ENCODE assay signal across 8 cellular contexts in the genomic region with DNA sequence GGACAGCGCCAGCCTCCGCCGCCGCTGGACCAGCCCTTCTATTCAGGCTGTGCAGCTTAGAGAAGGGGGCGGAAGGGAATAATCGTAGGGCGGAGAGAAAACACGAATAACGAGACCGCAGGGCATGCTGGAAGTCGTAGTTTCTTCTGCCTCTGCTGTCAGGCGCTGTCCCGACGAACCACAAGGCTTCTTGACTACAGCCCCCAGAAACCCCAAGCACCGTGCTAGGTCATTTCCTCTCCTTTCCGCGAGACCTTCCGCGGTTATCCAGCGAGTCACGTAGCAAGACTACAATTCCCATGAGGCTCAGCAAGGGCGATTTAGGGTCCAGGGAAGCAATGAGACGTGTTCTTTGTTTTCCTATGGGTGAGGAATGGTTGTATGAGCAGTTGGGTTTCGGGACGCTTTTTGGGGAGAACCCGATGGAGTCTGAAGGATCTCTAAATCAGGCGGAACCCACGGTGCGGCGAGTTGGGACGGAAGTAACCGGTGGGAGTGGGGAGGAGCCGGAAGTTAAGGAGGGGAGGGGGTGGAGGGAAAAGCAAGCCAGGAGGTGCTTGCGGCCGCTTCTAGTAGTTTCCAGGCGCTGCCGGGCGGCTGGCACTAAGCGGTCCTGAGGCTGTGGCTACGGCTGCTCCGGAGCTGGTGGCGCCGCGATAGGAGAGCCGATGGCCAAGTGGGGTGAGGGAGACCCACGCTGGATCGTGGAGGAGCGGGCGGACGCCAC. TPM values are rescaled to one million over a fixed set of nuclear protein-coding genes. Genes with fewer than 3 reads are reported as not detected.
DNase-seq lines count a peak whose midpoint lies in the region; ATAC-seq, FAIRE-seq and TF ChIP-seq lines count a peak whose summit lies in the region.

A gene (plus strand): TSS at position 572 of the 727 bp plus-strand sequence. CDS start 97 bp downstream, at position 669.
A gene (minus strand): TSS at position 80 of the 727 bp plus-strand sequence. CDS start 3,499 bp downstream, outside the sequence.

- no peaks in the 10 kb centered on the region for H3K27me3 ChIP-seq in right atrium auricular region
- no peaks in the 10 kb centered on the region for H3K27me3 ChIP-seq in psoas muscle (ENCODE audit: insufficient read depth in 3 of 3, low read length in 2 of 3)

- TF ChIP-seq CTCF in right atrium auricular region (IDR thresholded peaks at IDR 0.05) (no peak), psoas muscle (IDR thresholded peaks at IDR 0.05) (no peak)

- DNase-seq in NCI-H187 (lab: John Stamatoyannopoulos, UW) (peak; percentile 98 to 100), T-helper 2 cell (peak; percentile 69 to 100 (median 92)), right atrium auricular region (ENCODE audit: low spot score) (peak; percentile 97), psoas muscle (peak; percentile 93 to 96), urothelium cell line (ENCODE audit: low spot score) (peak; percentile 95)

- H3K36me3 ChIP-seq in right atrium auricular region, result peaks cover 38% of the 10 kb centered on the region
- H3K36me3 ChIP-seq in psoas muscle (ENCODE audit: insufficient read depth in 1 of 2, low read depth in 1 of 2), result peaks cover 2 to 45% of the 10 kb centered on the region in 2 donors

- 0 to 1% (median 1%) methylated on average over 50 of the region's 50 CpGs for WGBS in psoas muscle, 3 donors

- H3K4me1 ChIP-seq in right atrium auricular region (peaks cover 0 to 21% of the 10 kb centered on the region in 2 donors), psoas muscle (peaks cover 20% of the 10 kb centered on the region)

- peak; percentile 87 for FAIRE-seq in urothelium cell line (lab: Jason Lieb, UNC)

- H3K27ac ChIP-seq in angular gyrus (ENCODE audit: low read depth, low read length), result peak within 1 kb of the TSS; percentile 100
- peak within 1 kb of the TSS; percentile 91 to 94 for H3K27ac ChIP-seq in right atrium auricular region
- peak within 1 kb of the TSS; percentile 85 for H3K27ac ChIP-seq in psoas muscle

- intact Hi-C loops in psoas muscle (cut with DNase I), result loop anchor here (5.0 to 10.0 kb wide), 5 partner anchors 80 to 250 kb away; a partner anchor contains a TSS

- H3K4me3 ChIP-seq in right atrium auricular region, result peak within 1 kb of the TSS; percentile 74 to 82
- peak within 1 kb of the TSS; percentile 99 for H3K4me3 ChIP-seq in psoas muscle

- ATAC-seq in GM18498 (IDR thresholded peaks at IDR 0.05; ENCODE audit: unreplicated experiment) (peak; percentile 91), HG02938 (IDR thresholded peaks at IDR 0.05; ENCODE audit: unreplicated experiment) (peak; percentile 91), psoas muscle (peak; percentile 97 to 99 (median 98))

- H3K9me3 ChIP-seq in right atrium auricular region (no peaks in the 10 kb centered on the region), psoas muscle (no peaks in the 10 kb centered on the region)

RNA-seq across cellular contexts. Expression of the first gene that starts in this region (rescaled TPM):
- 100 to 1,000 TPM; 105 to 122 TPM for total RNA-seq in right atrium auricular region
- total RNA-seq in psoas muscle, result 100 to 1,000 TPM; 180 to 271 (median 189) TPM
- polyA plus RNA-seq in psoas muscle, result 100 to 1,000 TPM; 206 to 246 (median 207) TPM

RNA-seq across cellular contexts. Expression of the second gene that starts in this region (rescaled TPM):
- total RNA-seq in right atrium auricular region (10 to 100 TPM; 10.9 to 13.0 TPM), psoas muscle (10 to 100 TPM in 3 of 4 donors, 1 to 10 TPM in 1; 9.6 to 13.5 (median 11.7) TPM)
- polyA plus RNA-seq in psoas muscle, result 10 to 100 TPM in 2 of 3 donors, 1 to 10 TPM in 1; 9.8 to 22.2 (median 15.2) TPM

Comparison
In these comparisons a context has a peak if more than half of its experiments do, and no peak if none do; other contexts are left out.
1. Peak in every context shown above with its lines: DNase-seq, ATAC-seq, H3K4me3 ChIP-seq and H3K27ac ChIP-seq.